ENCODE assay signal across 1 cellular context in genomic region chr9:134680393-134681060, GRCh38.
TF ChIP-seq lines count a peak whose summit lies in the region.

No MANE protein-coding gene starts in this region.

TF ChIP-seq in IMR-90, 13 proteins besides CTCF, POLR2A, EP300 and RAD21:
- TF ChIP-seq MXI1 (IDR thresholded peaks at IDR 0.05; ENCODE audit: borderline replicate concordance, low read depth, low read length) (no peak), RCOR1 (IDR thresholded peaks at IDR 0.05; ENCODE audit: insufficient replicate concordance, low read length) (no peak), ELK1 (IDR thresholded peaks at IDR 0.05; ENCODE audit: borderline replicate concordance, low read depth, low read length) (no peak), USF2 (IDR thresholded peaks at IDR 0.05; ENCODE audit: low read depth, low read length) (no peak), RFX5 (IDR thresholded peaks at IDR 0.05; ENCODE audit: low read depth, low read length) (no peak), NFE2L2 (IDR thresholded peaks at IDR 0.05; ENCODE audit: low read depth, low read length) (no peak), MAFK (IDR thresholded peaks at IDR 0.05; ENCODE audit: low read depth, low read length) (no peak), CHD1 (IDR thresholded peaks at IDR 0.05; ENCODE audit: low read depth, low read length) (no peak), SMC3 (IDR thresholded peaks at IDR 0.05; ENCODE audit: low read depth, low read length) (no peak)
